9 cellular contexts compared by ENCODE assay signal in the genomic region with DNA sequence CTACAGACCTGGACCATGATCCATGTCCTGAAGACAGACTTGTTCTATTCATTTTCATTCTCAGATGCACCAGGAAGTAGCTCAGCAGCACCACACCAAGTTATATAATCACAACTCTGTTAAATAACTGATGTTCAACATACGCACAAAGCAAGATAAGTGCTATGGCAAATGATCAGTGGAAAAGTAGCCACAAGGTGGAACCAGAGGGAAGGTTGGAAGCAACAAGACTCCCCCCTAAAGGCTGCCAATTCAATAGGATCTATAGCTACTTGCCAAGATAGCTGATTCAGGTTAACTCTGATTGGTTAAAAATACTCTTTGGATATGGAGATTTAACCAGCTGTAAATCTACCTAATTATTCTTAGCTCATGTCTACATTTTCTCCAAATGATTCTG. TPM values are rescaled to one million over a fixed set of nuclear protein-coding genes. Genes with fewer than 3 reads are reported as not detected.
DNase-seq lines count a peak whose midpoint lies in the region; ATAC-seq and TF ChIP-seq lines count a peak whose summit lies in the region.
"Had no signal": no experiment of that assay in that cellular context is flagged by ENCODE, and none has a peak within 500 bp of the region (broad histone marks: within the 10 kb centered on the region; RNA-seq: fewer than 3 reads in every experiment).

No MANE protein-coding gene starts in this region.

- no peak overlapping the region for H3K4me3 Mint-ChIP-seq in nephron progenitor cell
- H3K4me3 Mint-ChIP-seq: stimulated activated naive CD8-positive, alpha-beta T cell treated with anti-CD3 and anti-CD28 coated beads, Interleukin-15, Interleukin-2, amounts not matched to agents 100 ng/mL and 50 ng/mL, for 24 hours had no signal

- ATAC-seq in HG03460 (IDR thresholded peaks at IDR 0.05; ENCODE audit: unreplicated experiment): no peak

- no peaks in the 10 kb centered on the region for H3K79me2 ChIP-seq in mammary epithelial cell (ENCODE audit: insufficient read depth, low read length)

- peaks cover 2% of the 10 kb centered on the region for H3K27me3 ChIP-seq in mammary epithelial cell (ENCODE audit: insufficient read depth, low read length)

- H3K4me2 ChIP-seq in mammary epithelial cell (ENCODE audit: insufficient read depth, low read depth, low read length): no peak overlapping the region

- H3K36me3 ChIP-seq in mammary epithelial cell (ENCODE audit: insufficient read depth, low read length): no peaks in the 10 kb centered on the region

- H3K4me1 Mint-ChIP-seq in nephron progenitor cell: no peaks in the 10 kb centered on the region

- no peaks in the 10 kb centered on the region for H3K9me3 Mint-ChIP-seq in nephron progenitor cell
- H3K9me3 Mint-ChIP-seq: stimulated activated naive CD8-positive, alpha-beta T cell treated with anti-CD3 and anti-CD28 coated beads, Interleukin-15, Interleukin-2, amounts not matched to agents 100 ng/mL and 50 ng/mL, for 24 hours had no signal

- peak; percentile 61 for DNase-seq in DMS53 treated with DMSO at 0.1 percent for 48 hours (lab: John Stamatoyannopoulos, UW; ENCODE audit: unreplicated experiment)
- DNase-seq in NCI-H1092 treated with DMSO at 0.1 percent for 48 hours (lab: John Stamatoyannopoulos, UW): peak; percentile 22
- DNase-seq in mammary epithelial cell: peak; percentile 39
- DNase-seq in nephron progenitor cell: peak; percentile 8
- DNase-seq in NCI-H1436 (lab: John Stamatoyannopoulos, UW): no peak
- no peak for DNase-seq in stimulated activated CD4-positive, alpha-beta T cell treated with anti-CD3 and anti-CD28 coated beads, Interleukin-4, amount 100 ng/mL, for 4 hours
- DNase-seq in erythroblast (lab: John Stamatoyannopoulos, UW): no peak

- BruUV-seq in mammary epithelial cell (replicated peaks; lab: Mats Ljungman, UMichigan): no TSS peak

- no peaks in the 10 kb centered on the region for H3K36me3 Mint-ChIP-seq in nephron progenitor cell (ENCODE audit: low read depth)

- TF ChIP-seq CTCF in mammary epithelial cell (conservative IDR thresholded peaks at IDR 0.05 in 1 of 2, IDR thresholded peaks at IDR 0.05 in 1 of 2; ENCODE audit: extremely low read depth in 1 of 2, insufficient read depth in 1 of 2, low read depth in 1 of 2, low read length in 2 of 2) (peak; percentile 48 to 59), nephron progenitor cell (IDR thresholded peaks at IDR 0.05) (peak; percentile 48)

- no peaks in the 10 kb centered on the region for H3K9me3 ChIP-seq in mammary epithelial cell (replicated peaks; ENCODE audit: insufficient read depth, low read length)

- CTCF ChIA-PET in mammary epithelial cell (lab: Charles Lee; ENCODE audit: low non-redundant PET): interaction anchor here (0.6 kb wide), 1 partner anchor 21 kb away, joined by 7 read pairs; no protein-coding TSS in a partner anchor

- H3K27me3 Mint-ChIP-seq in nephron progenitor cell (ENCODE audit: low read depth, poor library complexity): no peaks in the 10 kb centered on the region
- H3K27me3 Mint-ChIP-seq: stimulated activated naive CD8-positive, alpha-beta T cell treated with anti-CD3 and anti-CD28 coated beads, Interleukin-15, Interleukin-2, amounts not matched to agents 100 ng/mL and 50 ng/mL, for 24 hours had no signal

- no peak for TF ChIP-seq POLR2A in erythroblast (IDR thresholded peaks at IDR 0.05; ENCODE audit: low read length)

- H3K4me3 ChIP-seq in mammary epithelial cell (replicated peaks in 1 of 3; ENCODE audit: insufficient read depth in 1 of 3, low read depth in 2 of 3, low read length in 3 of 3): no peak overlapping the region

- H2AFZ ChIP-seq in mammary epithelial cell (ENCODE audit: low read depth, low read length): no peak overlapping the region

- H3K9ac ChIP-seq in mammary epithelial cell (ENCODE audit: insufficient read depth, low read length): no peak overlapping the region

- intact Hi-C loops in mammary epithelial cell (cut with micrococcal nuclease): loop anchor here (2.0 to 10.0 kb wide), 4 partner anchors 180 to 806 kb away; a partner anchor contains a TSS

- in situ Hi-C loops in mammary epithelial cell (cut with MboI; ENCODE audit: low sequenced_read_pairs in 2 of 2): no loop called here

- H3K4me1 ChIP-seq in mammary epithelial cell (ENCODE audit: insufficient read depth, low read length): peaks cover 12% of the 10 kb centered on the region

- dilution Hi-C loops in mammary epithelial cell (cut with HindIII; ENCODE audit: low sequenced_read_pairs): no loop called here

- no peak overlapping the region for H3K27ac ChIP-seq in mammary epithelial cell (ENCODE audit: insufficient read depth, low read depth, low read length)

- H3K27ac Mint-ChIP-seq in nephron progenitor cell: no peak overlapping the region
- H3K27ac Mint-ChIP-seq: stimulated activated naive CD8-positive, alpha-beta T cell treated with anti-CD3 and anti-CD28 coated beads, Interleukin-15, Interleukin-2, amounts not matched to agents 100 ng/mL and 50 ng/mL, for 24 hours had no signal

- no peaks in the 10 kb centered on the region for H4K20me1 ChIP-seq in mammary epithelial cell (ENCODE audit: insufficient read depth, low read length)

- WGBS in mammary epithelial cell (ENCODE audit: low coverage, missing lambda C conversion rate): 25% methylated on average over 1 of the region's 1 CpG

RNA-seq across cellular contexts. Expression of a gene that starts 23.7 kb away (rescaled TPM):
- not detected for total RNA-seq in mammary epithelial cell
- polyA plus RNA-seq in mammary epithelial cell: not detected
- not detected for polyA minus RNA-seq in mammary epithelial cell

Comparison
In these comparisons a context has a peak if more than half of its experiments do, and no peak if none do; other contexts are left out.
1. DNase-seq: peak in DMS53 treated with DMSO at 0.1 percent for 48 hours (single experiment), NCI-H1092 treated with DMSO at 0.1 percent for 48 hours (single experiment), mammary epithelial cell (single experiment) and nephron progenitor cell (single experiment); none in NCI-H1436 (single experiment), stimulated activated CD4-positive, alpha-beta T cell treated with anti-CD3 and anti-CD28 coated beads, Interleukin-4, amount 100 ng/mL, for 4 hours (0 of 2) and erythroblast (0 of 2).